ENCODE assay signal across 28 cellular contexts in the genomic region with DNA sequence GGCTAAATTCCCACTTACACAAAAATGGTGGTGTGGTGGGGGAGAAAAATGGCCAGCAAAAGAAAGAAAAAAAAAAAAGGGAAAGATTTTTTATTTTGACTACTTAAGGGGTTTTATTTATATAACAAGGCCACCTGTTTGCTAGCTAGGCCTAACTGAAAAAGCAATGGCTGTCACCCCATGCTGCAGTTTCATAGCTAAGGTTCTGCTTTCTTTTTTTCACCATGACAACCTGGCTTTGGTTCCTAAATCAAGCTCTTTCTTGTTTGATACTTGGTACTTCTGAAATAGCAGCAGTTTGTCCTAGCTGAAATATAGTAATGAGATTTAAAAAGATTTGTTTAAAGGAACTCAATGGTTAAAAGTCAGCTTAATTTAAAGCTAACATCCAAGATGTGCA.
DNase-seq lines count a peak whose midpoint lies in the region; ATAC-seq and TF ChIP-seq lines count a peak whose summit lies in the region.
"Had no signal": no experiment of that assay in that cellular context is flagged by ENCODE, and none has a peak within 500 bp of the region (broad histone marks: within the 10 kb centered on the region; RNA-seq: fewer than 3 reads in every experiment).

No MANE protein-coding gene starts in this region.

- peak; percentile 32 for DNase-seq in Ammon's horn (ENCODE audit: low spot score)
- DNase-seq in RPMI8226: peak; percentile 79
- DNase-seq in stomach: no peak
- no peak for DNase-seq in natural killer cell treated with Interleukin-12 subunit alpha and Interleukin-12 subunit beta and Interleukin-15 and Interleukin-18, amount 100 ng/mL, for 72 hours (ENCODE audit: low spot score)
- DNase-seq: activated CD4-positive, alpha-beta T cell treated with anti-CD3 and anti-CD28 coated beads, Interleukin-2, amount 50 U/mL, for 4 hours; activated naive CD4-positive, alpha-beta T cell treated with anti-CD3 and anti-CD28 coated beads, Interleukin-2, amount 50 U/mL, for 16 hours; CD8-positive, alpha-beta T cell; effector CD4-positive, alpha-beta T cell; islet precursor cell; Kasumi-1; left ventricle myocardium superior; naive thymus-derived CD8-positive, alpha-beta T cell; NCI-H1694; NCI-H2171; NCI-H510A treated with DMSO at 0.1 percent for 48 hours; SJCRH30; stimulated activated naive CD8-positive, alpha-beta T cell treated with anti-CD3 and anti-CD28 coated beads, Interleukin-15, Interleukin-2, amounts not matched to agents 100 U/mL and 50 U/mL, for 24 hours had no signal

- TF ChIP-seq POLR2A in stomach (IDR thresholded peaks at IDR 0.05): no peak

- peak; percentile 82 for ATAC-seq in GM18867 (IDR thresholded peaks at IDR 0.05; ENCODE audit: unreplicated experiment)
- peak; percentile 49 for ATAC-seq in HG02885 (IDR thresholded peaks at IDR 0.05; ENCODE audit: poor library complexity, unreplicated experiment)
- ATAC-seq in HG03469 (IDR thresholded peaks at IDR 0.05; ENCODE audit: unreplicated experiment): no peak
- ATAC-seq in GM21381 (IDR thresholded peaks at IDR 0.05; ENCODE audit: unreplicated experiment): no peak
- ATAC-seq in natural killer cell treated with Interleukin-12 subunit alpha and Interleukin-12 subunit beta and Interleukin-15 and Interleukin-18, amount 100 ng/mL, for 72 hours: no peak
- ATAC-seq: A549; CD8-positive, alpha-beta T cell; left ventricle myocardium superior; naive thymus-derived CD8-positive, alpha-beta T cell; Panc1; stimulated activated naive CD8-positive, alpha-beta T cell treated with anti-CD3 and anti-CD28 coated beads, Interleukin-15, Interleukin-2, amounts not matched to agents 100 U/mL and 50 U/mL, for 24 hours had no signal

- H3K4me3 Mint-ChIP-seq in natural killer cell treated with Interleukin-12 subunit alpha and Interleukin-12 subunit beta and Interleukin-15 and Interleukin-18, amount 100 ng/mL, for 72 hours: no peak overlapping the region
- H3K4me3 Mint-ChIP-seq: B cell; CD8-positive, alpha-beta T cell; naive thymus-derived CD8-positive, alpha-beta T cell had no signal

- H3K4me1 Mint-ChIP-seq in natural killer cell treated with Interleukin-12 subunit alpha and Interleukin-12 subunit beta and Interleukin-15 and Interleukin-18, amount 100 ng/mL, for 72 hours (ENCODE audit: low read depth in 2 of 2): no peaks in the 10 kb centered on the region
- H3K4me1 Mint-ChIP-seq: B cell; naive thymus-derived CD8-positive, alpha-beta T cell had no signal

- H3K27me3 ChIP-seq in stomach: no peaks in the 10 kb centered on the region
- H3K27me3 ChIP-seq: breast epithelium, SJCRH30, vagina had no signal

- H3K36me3 Mint-ChIP-seq in natural killer cell treated with Interleukin-12 subunit alpha and Interleukin-12 subunit beta and Interleukin-15 and Interleukin-18, amount 100 ng/mL, for 72 hours: peaks cover 2% of the 10 kb centered on the region
- H3K36me3 Mint-ChIP-seq: CD8-positive, alpha-beta T cell had no signal

- peaks cover under 1% of the 10 kb centered on the region for H3K9me3 Mint-ChIP-seq in natural killer cell treated with Interleukin-12 subunit alpha and Interleukin-12 subunit beta and Interleukin-15 and Interleukin-18, amount 100 ng/mL, for 72 hours

- no peak for TF ChIP-seq EP300 in stomach (IDR thresholded peaks at IDR 0.05)

- no peaks in the 10 kb centered on the region for H3K4me1 ChIP-seq in stomach
- H3K4me1 ChIP-seq: A549, breast epithelium, SJCRH30, vagina had no signal

- H3K27ac ChIP-seq in stomach: no peak overlapping the region
- H3K27ac ChIP-seq: A549, breast epithelium, epithelial cell of prostate, SJCRH30, skin epidermis, vagina had no signal

- peaks cover 6 to 13% of the 10 kb centered on the region in 2 donors for H3K27me3 Mint-ChIP-seq in natural killer cell treated with Interleukin-12 subunit alpha and Interleukin-12 subunit beta and Interleukin-15 and Interleukin-18, amount 100 ng/mL, for 72 hours

- peaks cover 0 to 9% (median 0%) of the 10 kb centered on the region in 4 donors for H3K9me3 ChIP-seq in stomach
- H3K9me3 ChIP-seq: A549, breast epithelium, vagina had no signal

- no peak for TF ChIP-seq CTCF in stomach (IDR thresholded peaks at IDR 0.05)

- intact Hi-C loops in stomach (cut with DNase I; ENCODE audit: low total_unique reads): no loop called here

- H3K36me3 ChIP-seq in stomach: no peaks in the 10 kb centered on the region
- H3K36me3 ChIP-seq: breast epithelium, SJCRH30, vagina had no signal

- H3K4me3 ChIP-seq in stomach: no peak overlapping the region
- H3K4me3 ChIP-seq: A549, breast epithelium, SJCRH30, skin epidermis, vagina had no signal

- H3K27ac Mint-ChIP-seq in natural killer cell treated with Interleukin-12 subunit alpha and Interleukin-12 subunit beta and Interleukin-15 and Interleukin-18, amount 100 ng/mL, for 72 hours: no peak overlapping the region
- H3K27ac Mint-ChIP-seq: B cell; CD8-positive, alpha-beta T cell; naive thymus-derived CD8-positive, alpha-beta T cell had no signal

Comparison
In these comparisons a context has a peak if more than half of its experiments do, and no peak if none do; other contexts are left out.
1. DNase-seq: peak in Ammon's horn (single experiment) and RPMI8226 (single experiment); none in stomach (single experiment) and natural killer cell treated with Interleukin-12 subunit alpha and Interleukin-12 subunit beta and Interleukin-15 and Interleukin-18, amount 100 ng/mL, for 72 hours (single experiment).
2. ATAC-seq: peak in GM18867 (single experiment) and HG02885 (single experiment); none in HG03469 (single experiment), GM21381 (single experiment) and natural killer cell treated with Interleukin-12 subunit alpha and Interleukin-12 subunit beta and Interleukin-15 and Interleukin-18, amount 100 ng/mL, for 72 hours (0 of 2).